In the genomic region with DNA sequence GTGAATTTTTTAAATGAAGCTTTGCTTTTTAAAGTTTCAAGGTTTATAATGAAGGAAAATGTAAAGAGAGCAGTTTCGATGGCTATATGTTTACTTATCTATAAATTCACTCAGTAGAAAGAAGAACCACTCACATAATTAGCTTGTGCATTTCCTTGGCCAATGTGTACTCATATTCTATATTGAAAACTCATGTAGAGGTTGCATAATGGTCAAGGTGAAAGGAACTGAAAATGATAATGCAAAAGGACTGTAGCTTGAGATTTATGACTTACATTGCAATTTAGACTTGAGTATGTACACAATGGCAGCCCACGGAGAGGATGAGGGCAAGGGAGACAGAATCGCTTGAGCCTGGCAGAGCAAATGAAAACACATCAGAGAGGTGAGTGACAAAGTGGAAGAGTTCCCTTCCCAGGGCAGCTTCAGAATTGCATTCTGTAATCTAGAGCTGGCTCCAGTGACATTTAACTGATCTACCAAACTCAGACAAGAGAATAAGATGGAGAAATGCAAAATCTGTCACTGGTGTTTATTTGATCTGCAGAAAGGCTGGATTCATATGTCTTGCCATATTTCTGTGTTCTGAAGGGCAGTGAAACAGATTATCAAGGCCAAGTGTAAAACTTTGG, we compare ENCODE assay signal across 17 cellular contexts.
DNase-seq lines count a peak whose midpoint lies in the region; ATAC-seq lines count a peak whose summit lies in the region.
"Had no signal": no experiment of that assay in that cellular context is flagged by ENCODE, and none has a peak within 500 bp of the region (broad histone marks: within the 10 kb centered on the region; RNA-seq: fewer than 3 reads in every experiment).

No MANE protein-coding gene starts in this region.

- peak; percentile 72 for ATAC-seq in GM21786 (IDR thresholded peaks at IDR 0.05; ENCODE audit: unreplicated experiment)
- ATAC-seq in HG02588 (IDR thresholded peaks at IDR 0.05; ENCODE audit: unreplicated experiment): no peak
- ATAC-seq: activated CD8-positive, alpha-beta T cell treated with anti-CD3 and anti-CD28 coated beads for 36 hours; activated naive CD8-positive, alpha-beta T cell treated with anti-CD3 and anti-CD28 coated beads, Interleukin-2, amount 50 U/mL, for 24 hours; heart left ventricle had no signal

- in situ Hi-C loops in ACHN (cut with HindIII; ENCODE audit: low pct_ligation_motif_present, low pct_unique_long_range_greater_than_20kb, low sequenced_read_pairs): no loop called here

- DNase-seq in DMS153 (lab: John Stamatoyannopoulos, UW) (peak; percentile 85), NCI-H1417 treated with DMSO at 0.1 percent for 48 hours (lab: John Stamatoyannopoulos, UW) (peak; percentile 87), SHP77 treated with DMSO at 0.1 percent for 48 hours (lab: John Stamatoyannopoulos, UW) (peak; percentile 66), islet precursor cell (no peak), ACHN (no peak), NCI-H82 treated with DMSO at 0.1 percent for 48 hours (lab: John Stamatoyannopoulos, UW; ENCODE audit: unreplicated experiment) (no peak)
- DNase-seq: activated CD8-positive, alpha-beta T cell treated with anti-CD3 and anti-CD28 coated beads for 36 hours; activated naive CD8-positive, alpha-beta T cell treated with anti-CD3 and anti-CD28 coated beads, Interleukin-2, amount 50 U/mL, for 24 hours; CD4-positive, alpha-beta T cell; esophagus squamous epithelium; H7; heart left ventricle; NCI-H146; NCI-H510A treated with DMSO at 0.1 percent for 48 hours; uterus had no signal

Comparison
In these comparisons a context has a peak if more than half of its experiments do, and no peak if none do; other contexts are left out.
1. DNase-seq: peak in DMS153 (single experiment), NCI-H1417 treated with DMSO at 0.1 percent for 48 hours (single experiment) and SHP77 treated with DMSO at 0.1 percent for 48 hours (single experiment); none in islet precursor cell (single experiment), ACHN (single experiment) and NCI-H82 treated with DMSO at 0.1 percent for 48 hours (single experiment).